In genomic region chr3:51538459-51539290, GRCh38 we compare ENCODE assay signal across 8 cellular contexts. TPM values are rescaled to one million over a fixed set of nuclear protein-coding genes. Genes with fewer than 3 reads are reported as not detected.
DNase-seq lines count a peak whose midpoint lies in the region; ATAC-seq and TF ChIP-seq lines count a peak whose summit lies in the region.

A gene with protein sequence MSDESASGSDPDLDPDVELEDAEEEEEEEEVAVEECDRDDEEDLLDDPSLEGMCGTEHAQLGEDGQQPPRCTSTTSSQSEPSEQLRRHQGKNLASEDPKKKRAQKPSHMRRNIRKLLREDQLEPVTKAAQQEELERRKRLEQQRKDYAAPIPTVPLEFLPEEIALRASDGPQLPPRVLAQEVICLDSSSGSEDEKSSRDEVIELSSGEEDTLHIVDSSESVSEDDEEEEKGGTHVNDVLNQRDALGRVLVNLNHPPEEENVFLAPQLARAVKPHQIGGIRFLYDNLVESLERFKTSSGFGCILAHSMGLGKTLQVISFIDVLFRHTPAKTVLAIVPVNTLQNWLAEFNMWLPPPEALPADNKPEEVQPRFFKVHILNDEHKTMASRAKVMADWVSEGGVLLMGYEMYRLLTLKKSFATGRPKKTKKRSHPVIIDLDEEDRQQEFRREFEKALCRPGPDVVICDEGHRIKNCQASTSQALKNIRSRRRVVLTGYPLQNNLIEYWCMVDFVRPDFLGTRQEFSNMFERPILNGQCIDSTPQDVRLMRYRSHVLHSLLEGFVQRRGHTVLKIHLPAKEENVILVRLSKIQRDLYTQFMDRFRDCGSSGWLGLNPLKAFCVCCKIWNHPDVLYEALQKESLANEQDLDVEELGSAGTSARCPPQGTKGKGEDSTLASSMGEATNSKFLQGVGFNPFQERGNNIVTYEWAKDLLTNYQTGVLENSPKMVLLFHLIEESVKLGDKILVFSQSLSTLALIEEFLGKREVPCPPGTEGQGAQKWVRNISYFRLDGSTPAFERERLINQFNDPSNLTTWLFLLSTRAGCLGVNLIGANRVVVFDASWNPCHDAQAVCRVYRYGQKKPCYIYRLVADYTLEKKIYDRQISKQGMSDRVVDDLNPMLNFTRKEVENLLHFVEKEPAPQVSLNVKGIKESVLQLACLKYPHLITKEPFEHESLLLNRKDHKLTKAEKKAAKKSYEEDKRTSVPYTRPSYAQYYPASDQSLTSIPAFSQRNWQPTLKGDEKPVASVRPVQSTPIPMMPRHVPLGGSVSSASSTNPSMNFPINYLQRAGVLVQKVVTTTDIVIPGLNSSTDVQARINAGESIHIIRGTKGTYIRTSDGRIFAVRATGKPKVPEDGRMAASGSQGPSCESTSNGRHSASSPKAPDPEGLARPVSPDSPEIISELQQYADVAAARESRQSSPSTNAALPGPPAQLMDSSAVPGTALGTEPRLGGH (N-terminal part only) (plus strand): TSS chr3:51538719. CDS start chr3:51590421, 51,702 bp downstream.

- H3K4me1 Mint-ChIP-seq in neural crest cell = peaks cover 31% of the 10 kb centered on the region

- no peak for TF ChIP-seq POLR2A in stomach (IDR thresholded peaks at IDR 0.05)

- H3K9me3 Mint-ChIP-seq in neural crest cell = no peaks in the 10 kb centered on the region

- TF ChIP-seq CTCF in RWPE2 (IDR thresholded peaks at IDR 0.05; ENCODE audit: poor library complexity, severe bottlenecking) = peak; percentile 41
- peak; percentile 18 for TF ChIP-seq CTCF in fibroblast of villous mesenchyme (IDR thresholded peaks at IDR 0.05; ENCODE audit: insufficient read depth, low read depth, low read length)
- TF ChIP-seq CTCF in neural crest cell (conservative IDR thresholded peaks at IDR 0.05) = peak; percentile 37
- peak in 1 of 7 experiments; percentile 28 for TF ChIP-seq CTCF in stomach (IDR thresholded peaks at IDR 0.05)

- peaks cover 2% of the 10 kb centered on the region for H3K27me3 Mint-ChIP-seq in neural crest cell (ENCODE audit: low read depth)

- H3K4me1 ChIP-seq in RWPE2 (ENCODE audit: insufficient read depth, poor library complexity, severe bottlenecking) (peaks cover 5% of the 10 kb centered on the region), stomach (peaks cover 12 to 44% (median 33%) of the 10 kb centered on the region in 4 donors)

- ATAC-seq in GM21515 (IDR thresholded peaks at IDR 0.05; ENCODE audit: unreplicated experiment) (peak; percentile 84), RWPE2 (ENCODE audit: low read depth) (peak; percentile 88)

- TF ChIP-seq EP300 in Ishikawa (IDR thresholded peaks at IDR 0.05; ENCODE audit: borderline replicate concordance) = peak; percentile 69; the same call in 1 of the 2 replicates
- no peak for TF ChIP-seq EP300 in stomach (IDR thresholded peaks at IDR 0.05)

- H3K4me3 ChIP-seq in RWPE2 (ENCODE audit: severe bottlenecking) (peak within 1 kb of the TSS; percentile 95), fibroblast of villous mesenchyme (ENCODE audit: low read depth, low read length) (peak within 1 kb of the TSS; percentile 87), stomach (peak within 1 kb of the TSS; percentile 85 to 99 (median 89))

- H3K27ac ChIP-seq in RWPE2 (ENCODE audit: poor library complexity, severe bottlenecking) (peak within 1 kb of the TSS; percentile 81), stomach (peak within 1 kb of the TSS; percentile 87 to 92 (median 90))

- H3K36me3 Mint-ChIP-seq in neural crest cell (ENCODE audit: low read depth) = no peaks in the 10 kb centered on the region

- H3K4me3 Mint-ChIP-seq in neural crest cell = peak within 1 kb of the TSS; percentile 97

- no peaks in the 10 kb centered on the region for H3K27me3 ChIP-seq in RWPE2 (ENCODE audit: insufficient read depth, poor library complexity, severe bottlenecking)
- no peaks in the 10 kb centered on the region for H3K27me3 ChIP-seq in stomach

- H3K9me3 ChIP-seq in RWPE2 (ENCODE audit: severe bottlenecking) (no peaks in the 10 kb centered on the region), stomach (no peaks in the 10 kb centered on the region)

- peak; percentile 42 for DNase-seq in DMS79 treated with DMSO at 0.1 percent for 48 hours (lab: John Stamatoyannopoulos, UW)
- DNase-seq in RWPE2 (ENCODE audit: low spot score) = peak; percentile 78
- DNase-seq in activated gamma-delta T cell (lab: John Stamatoyannopoulos, UW) = peak; percentile 57
- DNase-seq in fibroblast of villous mesenchyme (ENCODE audit: low read depth) = peak; percentile 85
- peak; percentile 78 for DNase-seq in neural crest cell (ENCODE audit: low read depth, low spot score)
- DNase-seq in stomach = peak; percentile 87

- peak; percentile 6; the same call in 1 of the 2 replicates for TF ChIP-seq RAD21 in Ishikawa (IDR thresholded peaks at IDR 0.05; ENCODE audit: low read depth)

- 0 to 2% (median 0%) methylated on average over 26 to 91 of the region's 91 CpGs for WGBS in stomach, 5 donors

- H3K27ac Mint-ChIP-seq in neural crest cell (ENCODE audit: unreplicated experiment) = peak within 1 kb of the TSS; percentile 96

- H3K36me3 ChIP-seq in RWPE2 (ENCODE audit: low read depth) (peaks cover 23% of the 10 kb centered on the region), stomach (peaks cover 0 to 21% (median 16%) of the 10 kb centered on the region in 4 donors)

- intact Hi-C loops in stomach (cut with DNase I; ENCODE audit: low total_unique reads) = no loop called here

TF ChIP-seq in Ishikawa, 13 proteins besides CTCF, POLR2A, EP300 and RAD21:
- TF ChIP-seq FOXM1 (IDR thresholded peaks at IDR 0.05; ENCODE audit: borderline replicate concordance, low read depth) = no peak
- TF ChIP-seq REST (IDR thresholded peaks at IDR 0.05; ENCODE audit: low read depth) = no peak
- TF ChIP-seq, protein P1, sequence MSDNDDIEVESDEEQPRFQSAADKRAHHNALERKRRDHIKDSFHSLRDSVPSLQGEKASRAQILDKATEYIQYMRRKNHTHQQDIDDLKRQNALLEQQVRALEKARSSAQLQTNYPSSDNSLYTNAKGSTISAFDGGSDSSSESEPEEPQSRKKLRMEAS (IDR thresholded peaks at IDR 0.05) = peak; percentile 87
- TF ChIP-seq YY1 (IDR thresholded peaks at IDR 0.05; ENCODE audit: low read depth) = peak; percentile 79; the same call in 1 of the 2 replicates
- TF ChIP-seq EGR1 (IDR thresholded peaks at IDR 0.05) = no peak
- peak; percentile 97 for TF ChIP-seq TAF1 (IDR thresholded peaks at IDR 0.05; ENCODE audit: low read depth)
- TF ChIP-seq CEBPB (IDR thresholded peaks at IDR 0.05) = no peak
- TF ChIP-seq TCF12 (IDR thresholded peaks at IDR 0.05; ENCODE audit: low read depth) = peak; percentile 81; the same call in 1 of the 2 replicates
- TF ChIP-seq ZBTB7A (IDR thresholded peaks at IDR 0.05; ENCODE audit: low read depth) = no peak; the same call in 1 of the 2 replicates
- peak; percentile 79 for TF ChIP-seq USF1 (IDR thresholded peaks at IDR 0.05)
- peak; percentile 48 for TF ChIP-seq TEAD4 (IDR thresholded peaks at IDR 0.05)
- no peak for TF ChIP-seq CREB1 (IDR thresholded peaks at IDR 0.05; ENCODE audit: low read depth)
- no peak for TF ChIP-seq NFIC (IDR thresholded peaks at IDR 0.05)
TF ChIP-seq in Ishikawa: peak in this region for 6.

RNA-seq across cellular contexts. Expression of the gene that starts here (rescaled TPM):
- total RNA-seq in fibroblast of villous mesenchyme (26.3 and 26.7 TPM in 2 replicates), neural crest cell (56.6 and 58.1 TPM in 2 replicates), stomach (10 to 100 TPM in 4 of 5 donors, 1 to 10 TPM in 1; 2.3 to 46.0 (median 27.4) TPM)
- 1 to 10 TPM; 1.5 to 3.9 (median 1.6) TPM for polyA plus RNA-seq in stomach

Comparison
In these comparisons a context has a peak if more than half of its experiments do, and no peak if none do; other contexts are left out.
1. Peak in every context shown above with its lines: DNase-seq, ATAC-seq, H3K4me3 ChIP-seq and H3K27ac ChIP-seq.